In the genomic region with DNA sequence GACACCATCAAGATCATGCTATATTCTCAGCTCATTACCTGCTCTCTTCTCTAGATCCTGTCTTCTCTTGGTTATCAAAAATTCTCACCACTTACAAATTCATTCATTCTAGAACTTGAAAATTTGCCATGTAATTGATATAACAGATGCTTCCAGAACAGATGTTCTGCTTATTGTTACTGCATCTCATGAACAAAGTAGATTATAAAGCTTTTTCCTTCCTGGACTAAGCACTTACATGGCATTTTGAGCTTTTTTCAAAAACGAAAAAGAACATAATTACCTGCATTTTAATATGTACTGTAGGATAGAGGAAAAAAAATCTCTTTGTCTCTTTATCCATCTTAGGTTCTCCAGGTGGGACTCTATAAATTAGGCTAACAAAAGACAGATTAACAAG, we compare ENCODE assay signal across 39 cellular contexts.
"Had no signal": no experiment of that assay in that cellular context is flagged by ENCODE, and none has a peak within 500 bp of the region (broad histone marks: within the 10 kb centered on the region; RNA-seq: fewer than 3 reads in every experiment).

No MANE protein-coding gene starts in this region.

- FAIRE-seq: frontal cortex, keratinocyte, small intestine, TTC549 had no signal

- H3K4me3 ChIP-seq: adrenal gland, cardiac muscle cell, colonic mucosa, dorsolateral prefrontal cortex, psoas muscle, sigmoid colon, upper lobe of left lung, vagina had no signal

- H3K36me3 ChIP-seq: adrenal gland, cardiac muscle cell, colonic mucosa, sigmoid colon, upper lobe of left lung, vagina had no signal

- H3K9me3 ChIP-seq: adrenal gland, colonic mucosa, psoas muscle, sigmoid colon, upper lobe of left lung, vagina had no signal

- H3K79me2 ChIP-seq: parathyroid adenoma had no signal

- H3K27ac Mint-ChIP-seq: activated CD4-positive, alpha-beta memory T cell treated with anti-CD3 and anti-CD28 coated beads for 36 hours; activated naive CD4-positive, alpha-beta T cell treated with anti-CD3 and anti-CD28 coated beads for 36 hours; activated naive CD8-positive, alpha-beta T cell treated with anti-CD3 and anti-CD28 coated beads for 36 hours; activated T-helper 1 cell treated with anti-CD3 and anti-CD28 coated beads, Interleukin-12 subunit alpha, Interleukin-12 subunit beta, Interleukin-2, Interleukin-4 antibody, amounts not matched to agents 30 ng/mL and 10 ng/mL and 1 ng/mL, durations not matched to agents 14 hours and 24 hours and 36 hours; mesothelial cell of epicardium; naive thymus-derived CD4-positive, alpha-beta T cell; stimulated activated memory B cell treated with anti-CD40 and anti-IgM and Interleukin-4, amounts not matched to agents 10 μg/mL and 1 μg/mL and 100 μg/mL, for 72 hours; stimulated activated naive CD8-positive, alpha-beta T cell treated with anti-CD3 and anti-CD28 coated beads, Interleukin-15, amount 100 ng/mL, for 72 hours had no signal

- H3K9me3 Mint-ChIP-seq: activated CD4-positive, alpha-beta memory T cell treated with anti-CD3 and anti-CD28 coated beads for 36 hours; activated naive CD4-positive, alpha-beta T cell treated with anti-CD3 and anti-CD28 coated beads for 36 hours; activated naive CD8-positive, alpha-beta T cell treated with anti-CD3 and anti-CD28 coated beads for 36 hours; activated T-helper 1 cell treated with anti-CD3 and anti-CD28 coated beads, Interleukin-12 subunit alpha, Interleukin-12 subunit beta, Interleukin-2, Interleukin-4 antibody, amounts not matched to agents 30 ng/mL and 10 ng/mL and 1 ng/mL, durations not matched to agents 14 hours and 24 hours and 36 hours; stimulated activated memory B cell treated with anti-CD40 and anti-IgM and Interleukin-4, amounts not matched to agents 10 μg/mL and 1 μg/mL and 100 μg/mL, for 72 hours; stimulated activated naive CD8-positive, alpha-beta T cell treated with anti-CD3 and anti-CD28 coated beads, Interleukin-15, amount 100 ng/mL, for 72 hours had no signal

- H3K4me1 ChIP-seq: adrenal gland, colonic mucosa, parathyroid adenoma, psoas muscle, sigmoid colon, upper lobe of left lung, vagina had no signal

- H3K27me3 ChIP-seq: adrenal gland, cardiac muscle cell, colonic mucosa, dorsolateral prefrontal cortex, sigmoid colon, upper lobe of left lung, vagina had no signal

- H3K27me3 Mint-ChIP-seq: activated CD4-positive, alpha-beta memory T cell treated with anti-CD3 and anti-CD28 coated beads for 36 hours; activated naive CD8-positive, alpha-beta T cell treated with anti-CD3 and anti-CD28 coated beads for 36 hours; stimulated activated memory B cell treated with anti-CD40 and anti-IgM and Interleukin-4, amounts not matched to agents 10 μg/mL and 1 μg/mL and 100 μg/mL, for 72 hours; stimulated activated naive CD8-positive, alpha-beta T cell treated with anti-CD3 and anti-CD28 coated beads, Interleukin-15, amount 100 ng/mL, for 72 hours had no signal

- H3K36me3 Mint-ChIP-seq: activated CD4-positive, alpha-beta memory T cell treated with anti-CD3 and anti-CD28 coated beads for 36 hours; mesothelial cell of epicardium had no signal

- ATAC-seq: activated CD4-positive, CD25-positive, alpha-beta regulatory T cell treated with anti-CD3 and anti-CD28 coated beads, Interleukin-2, amount 50 U/mL, for 24 hours; left cardiac atrium; left ventricle myocardium superior; naive thymus-derived CD4-positive, alpha-beta T cell; psoas muscle; stimulated activated memory B cell treated with anti-CD40 and anti-IgM and Interleukin-4, amounts not matched to agents 10 μg/mL and 1 μg/mL and 100 μg/mL, for 72 hours; stimulated activated naive CD8-positive, alpha-beta T cell treated with anti-CD3 and anti-CD28 coated beads, Interleukin-15, amount 100 ng/mL, for 72 hours had no signal

- H2AFZ ChIP-seq: parathyroid adenoma had no signal

- H3K4me1 Mint-ChIP-seq: activated naive CD8-positive, alpha-beta T cell treated with anti-CD3 and anti-CD28 coated beads for 36 hours; mesothelial cell of epicardium; naive thymus-derived CD4-positive, alpha-beta T cell; stimulated activated memory B cell treated with anti-CD40 and anti-IgM and Interleukin-4, amounts not matched to agents 10 μg/mL and 1 μg/mL and 100 μg/mL, for 72 hours; stimulated activated naive CD8-positive, alpha-beta T cell treated with anti-CD3 and anti-CD28 coated beads, Interleukin-15, amount 100 ng/mL, for 72 hours had no signal

- DNase-seq: activated CD4-positive, alpha-beta memory T cell treated with anti-CD3 and anti-CD28 coated beads for 36 hours; activated CD4-positive, alpha-beta T cell treated with anti-CD3 and anti-CD28 coated beads for 48 hours; activated CD8-positive, alpha-beta memory T cell treated with anti-CD3 and anti-CD28 coated beads, Interleukin-2, amount 50 U/mL, for 4 hours; activated effector memory CD4-positive, alpha-beta T cell treated with anti-CD3 and anti-CD28 coated beads, Interleukin-2, amount 50 U/mL, for 16 hours; activated naive CD4-positive, alpha-beta T cell treated with anti-CD3 and anti-CD28 coated beads for 36 hours; activated naive CD8-positive, alpha-beta T cell treated with anti-CD3 and anti-CD28 coated beads for 36 hours; activated T-cell treated with anti-CD3 and anti-CD28 coated beads, Interleukin-2, amount 50 U/mL, for 1 hour; adrenal gland; aorta; cerebellar nuclear complex; colonic mucosa; dorsolateral prefrontal cortex; effector memory CD4-positive, alpha-beta T cell; left cardiac atrium; left ventricle myocardium superior; naive thymus-derived CD4-positive, alpha-beta T cell; occipital lobe; psoas muscle; sigmoid colon; small intestine; stimulated activated CD4-positive, alpha-beta T cell treated with anti-CD3 and anti-CD28 coated beads, Interleukin-1b, Interleukin-23, amount 100 ng/mL, for 48 hours; stimulated activated CD4-positive, alpha-beta T cell treated with anti-CD3 and anti-CD28 coated beads, Interleukin-4, amount 100 ng/mL, for 4 hours; stimulated activated CD8-positive, alpha-beta memory T cell treated with anti-CD3 and anti-CD28 coated beads, Interleukin-4, amount 100 ng/mL, for 48 hours; stimulated activated naive CD8-positive, alpha-beta T cell treated with anti-CD3 and anti-CD28 coated beads, Interleukin-15, amount 100 ng/mL, for 72 hours; substantia nigra; T-helper 9 cell; upper lobe of left lung had no signal

- H3K4me3 Mint-ChIP-seq: activated CD4-positive, alpha-beta memory T cell treated with anti-CD3 and anti-CD28 coated beads for 36 hours; activated naive CD4-positive, alpha-beta T cell treated with anti-CD3 and anti-CD28 coated beads for 36 hours; activated naive CD8-positive, alpha-beta T cell treated with anti-CD3 and anti-CD28 coated beads for 36 hours; activated T-helper 1 cell treated with anti-CD3 and anti-CD28 coated beads, Interleukin-12 subunit alpha, Interleukin-12 subunit beta, Interleukin-2, Interleukin-4 antibody, amounts not matched to agents 30 ng/mL and 10 ng/mL and 1 ng/mL, durations not matched to agents 14 hours and 24 hours and 36 hours; brain; mesothelial cell of epicardium; naive thymus-derived CD4-positive, alpha-beta T cell; stimulated activated memory B cell treated with anti-CD40 and anti-IgM and Interleukin-4, amounts not matched to agents 10 μg/mL and 1 μg/mL and 100 μg/mL, for 72 hours; stimulated activated naive CD8-positive, alpha-beta T cell treated with anti-CD3 and anti-CD28 coated beads, Interleukin-15, amount 100 ng/mL, for 72 hours had no signal

- H3K9ac ChIP-seq: parathyroid adenoma had no signal

- H3K27ac ChIP-seq: adrenal gland, cardiac muscle cell, colonic mucosa, dorsolateral prefrontal cortex, parathyroid adenoma, psoas muscle, sigmoid colon, upper lobe of left lung, vagina, VCaP had no signal
